ENCODE assay signal across 1 cellular context in genomic region chr7:132446666-132447217, GRCh38.
A peak's percentile ranks its signal among the peaks of the same experiment; 100 is the strongest.
TF ChIP-seq lines count a peak whose summit lies in the region.

No MANE protein-coding gene starts in this region.

TF ChIP-seq in H1, 55 proteins besides CTCF, POLR2A, EP300 and RAD21:
- TF ChIP-seq TCF12 (IDR thresholded peaks at IDR 0.05; ENCODE audit: low read depth, low read length) (no peak), RXRA (IDR thresholded peaks at IDR 0.05; ENCODE audit: insufficient read depth, low read depth, low read length) (no peak), HDAC2 (IDR thresholded peaks at IDR 0.05; ENCODE audit: borderline replicate concordance in 1 of 2, low read depth in 2 of 2, low read length in 2 of 2) (no peak), BACH1 (IDR thresholded peaks at IDR 0.05; ENCODE audit: low read length) (no peak), RNF2 (IDR thresholded peaks at IDR 0.05; ENCODE audit: borderline replicate concordance, low read depth, low read length, missing control alignments, poor library complexity, severe bottlenecking) (no peak), USF2 (IDR thresholded peaks at IDR 0.05; ENCODE audit: low read length) (no peak), POU5F1 (IDR thresholded peaks at IDR 0.05; ENCODE audit: low read depth, low read length) (peak; percentile 60; the same call in 1 of the 2 replicates), MAX (IDR thresholded peaks at IDR 0.05) (no peak)
